ENCODE assay signal across 8 cellular contexts in genomic region chr14:105087963-105088811, GRCh38. TPM values are rescaled to one million over a fixed set of nuclear protein-coding genes. Genes with fewer than 3 reads are reported as not detected.
DNase-seq lines count a peak whose midpoint lies in the region; ATAC-seq and TF ChIP-seq lines count a peak whose summit lies in the region.

No MANE protein-coding gene starts in this region.

- H3K27ac Mint-ChIP-seq in activated CD4-positive, alpha-beta T cell treated with anti-CD3 and anti-CD28 coated beads for 36 hours, result peak overlapping the region; percentile 31
- no peak overlapping the region for H3K27ac Mint-ChIP-seq in activated B cell treated with CpG ODN at 0.5 μM for 24 hours

- no peak for ATAC-seq in activated CD4-positive, alpha-beta T cell treated with anti-CD3 and anti-CD28 coated beads for 36 hours
- ATAC-seq in activated B cell treated with CpG ODN at 0.5 μM for 24 hours (ENCODE audit: low read depth) (no peak), Right ventricle myocardium inferior (peak; percentile 5), sciatic nerve (peak; percentile 59), HG03571 (IDR thresholded peaks at IDR 0.05; ENCODE audit: unreplicated experiment) (no peak)

- DNase-seq in activated CD4-positive, alpha-beta T cell treated with anti-CD3 and anti-CD28 coated beads for 36 hours, result no peak
- DNase-seq in activated CD4-positive, alpha-beta T cell treated with anti-CD3 and anti-CD28 coated beads, Interleukin-2, amount 50 U/mL, for 1 hour, result no peak
- DNase-seq in activated B cell treated with CpG ODN at 0.5 μM for 24 hours (peak; percentile 15), Right ventricle myocardium inferior (ENCODE audit: missing footprints) (peak; percentile 82), sciatic nerve (ENCODE audit: low spot score) (peak; percentile 75), putamen (ENCODE audit: low spot score) (no peak), hypothalamus (lab: John Stamatoyannopoulos, UW) (no peak)

- H3K36me3 Mint-ChIP-seq in activated CD4-positive, alpha-beta T cell treated with anti-CD3 and anti-CD28 coated beads for 36 hours (ENCODE audit: low read depth), result no peaks in the 10 kb centered on the region
- no peaks in the 10 kb centered on the region for H3K36me3 Mint-ChIP-seq in activated B cell treated with CpG ODN at 0.5 μM for 24 hours (ENCODE audit: low read depth)

- CTCF ChIA-PET in activated CD4-positive, alpha-beta T cell treated with anti-CD3 and anti-CD28 coated beads for 36 hours (lab: Charles Lee), result interaction anchor here (0.6 to 6.2 kb wide), 12 partner anchors 12 to 1930 kb away, joined by 3 to 41 read pairs (median 4); no protein-coding TSS in a partner anchor
- CTCF ChIA-PET in activated B cell treated with CpG ODN at 0.5 μM for 24 hours (lab: Charles Lee), result interaction anchor here (2.2 to 4.8 kb wide), 4 partner anchors 17 to 42 kb away, joined by 17 to 56 read pairs (median 18); partner anchors contain the start of gene GPR132

- intact Hi-C loops in activated CD4-positive, alpha-beta T cell treated with anti-CD3 and anti-CD28 coated beads for 36 hours (cut with DNase I, micrococcal nuclease), result loop anchor here (1.0 to 2.0 kb wide), 2 partner anchors 17 to 29 kb away; no protein-coding TSS in a partner anchor
- intact Hi-C loops in activated B cell treated with CpG ODN at 0.5 μM for 24 hours (cut with micrococcal nuclease) (loop anchor here (1.0 to 2.0 kb wide), 2 partner anchors 23 to 67 kb away; partner anchors contain the start of genes CDCA4 and GPR132), Right ventricle myocardium inferior (cut with DNase I) (loop anchor here (2.0 kb wide), 3 partner anchors 27 to 113 kb away; no protein-coding TSS in a partner anchor), sciatic nerve (cut with DNase I) (loop anchor here (10.0 kb wide), 1 partner anchor 103 kb away; the partner anchor contains the start of gene CLBA1)

- no peak for TF ChIP-seq CTCF in activated B cell treated with CpG ODN at 0.5 μM for 24 hours (IDR thresholded peaks at IDR 0.05)

- H3K4me3 Mint-ChIP-seq in activated CD4-positive, alpha-beta T cell treated with anti-CD3 and anti-CD28 coated beads for 36 hours, result peak overlapping the region; percentile 50
- peak overlapping the region; percentile 53 for H3K4me3 Mint-ChIP-seq in activated B cell treated with CpG ODN at 0.5 μM for 24 hours

- POLR2A ChIA-PET in activated CD4-positive, alpha-beta T cell treated with anti-CD3 and anti-CD28 coated beads for 36 hours (lab: Charles Lee), result no interaction called here
- POLR2A ChIA-PET in activated B cell treated with CpG ODN at 0.5 μM for 24 hours (lab: Charles Lee), result interaction anchor here (0.9 to 3.3 kb wide), 6 partner anchors 10 to 105 kb away, joined by 3 to 32 read pairs (median 8); partner anchors contain the start of gene GPR132

- H3K4me1 Mint-ChIP-seq in activated CD4-positive, alpha-beta T cell treated with anti-CD3 and anti-CD28 coated beads for 36 hours, result peaks cover 8% of the 10 kb centered on the region
- H3K4me1 Mint-ChIP-seq in activated B cell treated with CpG ODN at 0.5 μM for 24 hours, result peaks cover 13% of the 10 kb centered on the region

- H3K27me3 Mint-ChIP-seq in activated CD4-positive, alpha-beta T cell treated with anti-CD3 and anti-CD28 coated beads for 36 hours, result no peaks in the 10 kb centered on the region
- H3K27me3 Mint-ChIP-seq in activated B cell treated with CpG ODN at 0.5 μM for 24 hours, result peaks cover 6% of the 10 kb centered on the region

- H3K9me3 Mint-ChIP-seq in activated CD4-positive, alpha-beta T cell treated with anti-CD3 and anti-CD28 coated beads for 36 hours (ENCODE audit: low read depth), result no peaks in the 10 kb centered on the region
- no peaks in the 10 kb centered on the region for H3K9me3 Mint-ChIP-seq in activated B cell treated with CpG ODN at 0.5 μM for 24 hours

RNA-seq across cellular contexts. Expression of gene GPR132, which starts 23.0 kb away (rescaled TPM):
- 10 to 100 TPM; 27.7 to 35.4 TPM for total RNA-seq in activated CD4-positive, alpha-beta T cell treated with anti-CD3 and anti-CD28 coated beads for 36 hours
- total RNA-seq in activated B cell treated with CpG ODN at 0.5 μM for 24 hours (43.4 and 48.5 TPM in 2 replicates), Right ventricle myocardium inferior (0.89 TPM), sciatic nerve (3.2 TPM)

Comparison
In these comparisons a context has a peak if more than half of its experiments do, and no peak if none do; other contexts are left out.
1. ATAC-seq: peak in Right ventricle myocardium inferior (single experiment) and sciatic nerve (single experiment); none in activated CD4-positive, alpha-beta T cell treated with anti-CD3 and anti-CD28 coated beads for 36 hours (single experiment), activated B cell treated with CpG ODN at 0.5 μM for 24 hours (single experiment) and HG03571 (single experiment).
2. DNase-seq: peak in activated B cell treated with CpG ODN at 0.5 μM for 24 hours (single experiment), Right ventricle myocardium inferior (single experiment) and sciatic nerve (single experiment); none in activated CD4-positive, alpha-beta T cell treated with anti-CD3 and anti-CD28 coated beads for 36 hours (single experiment), activated CD4-positive, alpha-beta T cell treated with anti-CD3 and anti-CD28 coated beads, Interleukin-2, amount 50 U/mL, for 1 hour (single experiment), putamen (single experiment) and hypothalamus (0 of 51).